ENCODE assay signal across 8 cellular contexts in the genomic region with DNA sequence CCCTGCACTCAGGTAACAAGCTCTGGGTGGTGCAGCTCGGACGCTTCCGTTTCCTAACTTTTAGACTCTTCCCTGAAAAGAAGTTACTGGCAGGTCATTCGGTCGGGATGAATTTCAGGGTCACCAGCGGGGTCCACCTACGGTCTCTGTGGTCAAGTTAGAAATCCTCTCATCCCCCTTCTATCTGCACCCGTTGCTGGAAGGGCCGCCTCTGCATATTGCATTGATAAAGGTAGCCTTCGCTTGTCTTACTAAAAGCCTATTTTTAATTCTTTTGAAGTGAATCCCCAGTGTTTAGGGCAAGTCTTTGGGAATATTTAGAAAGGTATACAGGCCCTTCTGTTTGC. TPM values are rescaled to one million over a fixed set of nuclear protein-coding genes. Genes with fewer than 3 reads are reported as not detected.
DNase-seq lines count a peak whose midpoint lies in the region; ATAC-seq lines count a peak whose summit lies in the region.

No MANE protein-coding gene starts in this region.

- peaks cover 7% of the 10 kb centered on the region for H3K36me3 ChIP-seq in thymus (ENCODE audit: control insufficient read depth, insufficient read depth)

- peaks cover 10% of the 10 kb centered on the region for H3K4me1 ChIP-seq in thymus (ENCODE audit: control insufficient read depth, insufficient read depth, low read length)

- no peaks in the 10 kb centered on the region for H3K27me3 ChIP-seq in thymus (ENCODE audit: control insufficient read depth, insufficient read depth)

- CTCF ChIA-PET in activated CD8-positive, alpha-beta memory T cell treated with anti-CD3 and anti-CD28 coated beads, Interleukin-2, amount 10 ng/mL, durations not matched to agents 7 days and 5 days (lab: Charles Lee): interaction anchor here (2.2 kb wide), 1 partner anchor 10 kb away, joined by 6 read pairs; no protein-coding TSS in a partner anchor

- WGBS in thymus: 2% methylated on average over 10 of the region's 10 CpGs

- intact Hi-C loops in activated T-helper 1 cell treated with anti-CD3 and anti-CD28 coated beads, Interleukin-12 subunit alpha, Interleukin-12 subunit beta, Interleukin-2, Interleukin-4 antibody, amounts not matched to agents 30 ng/mL and 10 ng/mL and 1 ng/mL, durations not matched to agents 14 hours and 24 hours and 36 hours (cut with micrococcal nuclease): no loop called here

- no peak for ATAC-seq in activated CD8-positive, alpha-beta memory T cell treated with anti-CD3 and anti-CD28 coated beads, Interleukin-2, amount 10 ng/mL, durations not matched to agents 7 days and 5 days
- no peak for ATAC-seq in HG02981 (IDR thresholded peaks at IDR 0.05; ENCODE audit: unreplicated experiment)

- no peak overlapping the region for H3K27ac ChIP-seq in thymus (ENCODE audit: low read depth)

- peaks cover 34% of the 10 kb centered on the region for H3K4me1 Mint-ChIP-seq in activated CD8-positive, alpha-beta memory T cell treated with anti-CD3 and anti-CD28 coated beads, Interleukin-2, amount 10 ng/mL, durations not matched to agents 7 days and 5 days
- H3K4me1 Mint-ChIP-seq in activated T-helper 1 cell treated with anti-CD3 and anti-CD28 coated beads, Interleukin-12 subunit alpha, Interleukin-12 subunit beta, Interleukin-2, Interleukin-4 antibody, amounts not matched to agents 30 ng/mL and 10 ng/mL and 1 ng/mL, durations not matched to agents 14 hours and 24 hours and 36 hours (ENCODE audit: low read depth): peaks cover 37% of the 10 kb centered on the region
- H3K4me1 Mint-ChIP-seq in immature natural killer cell: peaks cover 34 to 59% of the 10 kb centered on the region in 2 donors

- H3K9me3 Mint-ChIP-seq in activated CD8-positive, alpha-beta memory T cell treated with anti-CD3 and anti-CD28 coated beads, Interleukin-2, amount 10 ng/mL, durations not matched to agents 7 days and 5 days (ENCODE audit: low read depth): no peaks in the 10 kb centered on the region
- no peaks in the 10 kb centered on the region for H3K9me3 Mint-ChIP-seq in activated T-helper 1 cell treated with anti-CD3 and anti-CD28 coated beads, Interleukin-12 subunit alpha, Interleukin-12 subunit beta, Interleukin-2, Interleukin-4 antibody, amounts not matched to agents 30 ng/mL and 10 ng/mL and 1 ng/mL, durations not matched to agents 14 hours and 24 hours and 36 hours
- H3K9me3 Mint-ChIP-seq in immature natural killer cell: no peaks in the 10 kb centered on the region

- no peak for DNase-seq in activated CD8-positive, alpha-beta memory T cell treated with anti-CD3 and anti-CD28 coated beads, Interleukin-2, amount 10 ng/mL, durations not matched to agents 7 days and 5 days
- DNase-seq in activated CD8-positive, alpha-beta memory T cell treated with anti-CD3 and anti-CD28 coated beads, Interleukin-2, amount 50 U/mL, for 48 hours: no peak
- no peak for DNase-seq in activated T-helper 1 cell treated with anti-CD3 and anti-CD28 coated beads, Interleukin-12 subunit alpha, Interleukin-12 subunit beta, Interleukin-2, Interleukin-4 antibody, amounts not matched to agents 30 ng/mL and 10 ng/mL and 1 ng/mL, durations not matched to agents 14 hours and 24 hours and 36 hours (ENCODE audit: low spot score)
- DNase-seq in immature natural killer cell: no peak
- DNase-seq in COLO668 (lab: John Stamatoyannopoulos, UW; ENCODE audit: unreplicated experiment): no peak
- DNase-seq in NCI-H446 treated with DMSO at 0.1 percent for 48 hours (lab: John Stamatoyannopoulos, UW): no peak

- no peaks in the 10 kb centered on the region for H3K27me3 Mint-ChIP-seq in activated CD8-positive, alpha-beta memory T cell treated with anti-CD3 and anti-CD28 coated beads, Interleukin-2, amount 10 ng/mL, durations not matched to agents 7 days and 5 days
- no peaks in the 10 kb centered on the region for H3K27me3 Mint-ChIP-seq in activated T-helper 1 cell treated with anti-CD3 and anti-CD28 coated beads, Interleukin-12 subunit alpha, Interleukin-12 subunit beta, Interleukin-2, Interleukin-4 antibody, amounts not matched to agents 30 ng/mL and 10 ng/mL and 1 ng/mL, durations not matched to agents 14 hours and 24 hours and 36 hours (ENCODE audit: insufficient read depth)
- H3K27me3 Mint-ChIP-seq in immature natural killer cell (ENCODE audit: low read depth in 3 of 3): peaks cover 2 to 7% (median 6%) of the 10 kb centered on the region in 3 donors

- H3K4me3 Mint-ChIP-seq in activated CD8-positive, alpha-beta memory T cell treated with anti-CD3 and anti-CD28 coated beads, Interleukin-2, amount 10 ng/mL, durations not matched to agents 7 days and 5 days: peak overlapping the region; percentile 87
- peak overlapping the region; percentile 98 for H3K4me3 Mint-ChIP-seq in activated T-helper 1 cell treated with anti-CD3 and anti-CD28 coated beads, Interleukin-12 subunit alpha, Interleukin-12 subunit beta, Interleukin-2, Interleukin-4 antibody, amounts not matched to agents 30 ng/mL and 10 ng/mL and 1 ng/mL, durations not matched to agents 14 hours and 24 hours and 36 hours
- H3K4me3 Mint-ChIP-seq in immature natural killer cell: peak overlapping the region; percentile 93 to 98 (median 95)

- peaks cover 14% of the 10 kb centered on the region for H3K36me3 Mint-ChIP-seq in activated CD8-positive, alpha-beta memory T cell treated with anti-CD3 and anti-CD28 coated beads, Interleukin-2, amount 10 ng/mL, durations not matched to agents 7 days and 5 days
- peaks cover 12% of the 10 kb centered on the region for H3K36me3 Mint-ChIP-seq in activated T-helper 1 cell treated with anti-CD3 and anti-CD28 coated beads, Interleukin-12 subunit alpha, Interleukin-12 subunit beta, Interleukin-2, Interleukin-4 antibody, amounts not matched to agents 30 ng/mL and 10 ng/mL and 1 ng/mL, durations not matched to agents 14 hours and 24 hours and 36 hours (ENCODE audit: low read depth)
- peaks cover 0 to 13% (median 6%) of the 10 kb centered on the region in 3 donors for H3K36me3 Mint-ChIP-seq in immature natural killer cell

- H3K27ac Mint-ChIP-seq in activated CD8-positive, alpha-beta memory T cell treated with anti-CD3 and anti-CD28 coated beads, Interleukin-2, amount 10 ng/mL, durations not matched to agents 7 days and 5 days: peak overlapping the region; percentile 88
- peak overlapping the region; percentile 95 for H3K27ac Mint-ChIP-seq in activated T-helper 1 cell treated with anti-CD3 and anti-CD28 coated beads, Interleukin-12 subunit alpha, Interleukin-12 subunit beta, Interleukin-2, Interleukin-4 antibody, amounts not matched to agents 30 ng/mL and 10 ng/mL and 1 ng/mL, durations not matched to agents 14 hours and 24 hours and 36 hours
- peak overlapping the region; percentile 82 to 95 (median 88) for H3K27ac Mint-ChIP-seq in immature natural killer cell

- peak overlapping the region; percentile 94 for H3K4me3 ChIP-seq in thymus (ENCODE audit: low read length)

- no peaks in the 10 kb centered on the region for H3K9me3 ChIP-seq in thymus (ENCODE audit: control insufficient read depth)

RNA-seq across cellular contexts. Expression of a gene that starts 0.7 kb away (rescaled TPM):
- 10 to 100 TPM; 24.8 to 32.6 TPM for total RNA-seq in activated CD8-positive, alpha-beta memory T cell treated with anti-CD3 and anti-CD28 coated beads, Interleukin-2, amount 10 ng/mL, durations not matched to agents 7 days and 5 days
- total RNA-seq in activated T-helper 1 cell treated with anti-CD3 and anti-CD28 coated beads, Interleukin-12 subunit alpha, Interleukin-12 subunit beta, Interleukin-2, Interleukin-4 antibody, amounts not matched to agents 30 ng/mL and 10 ng/mL and 1 ng/mL, durations not matched to agents 14 hours and 24 hours and 36 hours: 48.7 and 60.5 TPM in 2 replicates
- polyA plus RNA-seq in immature natural killer cell (10 to 100 TPM; 37.2 to 54.5 (median 39.8) TPM), thymus (69.1 TPM)

RNA-seq across cellular contexts. Expression of a gene that starts 47.3 kb away (rescaled TPM):
- not detected for total RNA-seq in activated CD8-positive, alpha-beta memory T cell treated with anti-CD3 and anti-CD28 coated beads, Interleukin-2, amount 10 ng/mL, durations not matched to agents 7 days and 5 days
- not detected in 2 replicates for total RNA-seq in activated T-helper 1 cell treated with anti-CD3 and anti-CD28 coated beads, Interleukin-12 subunit alpha, Interleukin-12 subunit beta, Interleukin-2, Interleukin-4 antibody, amounts not matched to agents 30 ng/mL and 10 ng/mL and 1 ng/mL, durations not matched to agents 14 hours and 24 hours and 36 hours
- polyA plus RNA-seq in immature natural killer cell: not detected
- 0.02 TPM for polyA plus RNA-seq in thymus

RNA-seq across cellular contexts. Expression of a gene that starts 56.1 kb away (rescaled TPM):
- total RNA-seq in activated CD8-positive, alpha-beta memory T cell treated with anti-CD3 and anti-CD28 coated beads, Interleukin-2, amount 10 ng/mL, durations not matched to agents 7 days and 5 days: 10 to 100 TPM; 31.4 to 37.5 TPM
- 36.5 and 38.8 TPM in 2 replicates for total RNA-seq in activated T-helper 1 cell treated with anti-CD3 and anti-CD28 coated beads, Interleukin-12 subunit alpha, Interleukin-12 subunit beta, Interleukin-2, Interleukin-4 antibody, amounts not matched to agents 30 ng/mL and 10 ng/mL and 1 ng/mL, durations not matched to agents 14 hours and 24 hours and 36 hours
- polyA plus RNA-seq in immature natural killer cell (1 to 10 TPM in 2 of 3 donors, under 1 TPM in 1; 0.04 to 3.1 (median 1.0) TPM), thymus (4.9 TPM)

RNA-seq across cellular contexts. Expression of a gene that starts 56.2 kb away (rescaled TPM):
- total RNA-seq in activated CD8-positive, alpha-beta memory T cell treated with anti-CD3 and anti-CD28 coated beads, Interleukin-2, amount 10 ng/mL, durations not matched to agents 7 days and 5 days: 10 to 100 TPM; 12.5 to 18.9 TPM
- 36.1 and 38.9 TPM in 2 replicates for total RNA-seq in activated T-helper 1 cell treated with anti-CD3 and anti-CD28 coated beads, Interleukin-12 subunit alpha, Interleukin-12 subunit beta, Interleukin-2, Interleukin-4 antibody, amounts not matched to agents 30 ng/mL and 10 ng/mL and 1 ng/mL, durations not matched to agents 14 hours and 24 hours and 36 hours
- 10 to 100 TPM; 12.7 to 15.3 (median 14.6) TPM for polyA plus RNA-seq in immature natural killer cell
- polyA plus RNA-seq in thymus: 18.9 TPM
